13 cellular contexts compared by ENCODE assay signal in the genomic region with DNA sequence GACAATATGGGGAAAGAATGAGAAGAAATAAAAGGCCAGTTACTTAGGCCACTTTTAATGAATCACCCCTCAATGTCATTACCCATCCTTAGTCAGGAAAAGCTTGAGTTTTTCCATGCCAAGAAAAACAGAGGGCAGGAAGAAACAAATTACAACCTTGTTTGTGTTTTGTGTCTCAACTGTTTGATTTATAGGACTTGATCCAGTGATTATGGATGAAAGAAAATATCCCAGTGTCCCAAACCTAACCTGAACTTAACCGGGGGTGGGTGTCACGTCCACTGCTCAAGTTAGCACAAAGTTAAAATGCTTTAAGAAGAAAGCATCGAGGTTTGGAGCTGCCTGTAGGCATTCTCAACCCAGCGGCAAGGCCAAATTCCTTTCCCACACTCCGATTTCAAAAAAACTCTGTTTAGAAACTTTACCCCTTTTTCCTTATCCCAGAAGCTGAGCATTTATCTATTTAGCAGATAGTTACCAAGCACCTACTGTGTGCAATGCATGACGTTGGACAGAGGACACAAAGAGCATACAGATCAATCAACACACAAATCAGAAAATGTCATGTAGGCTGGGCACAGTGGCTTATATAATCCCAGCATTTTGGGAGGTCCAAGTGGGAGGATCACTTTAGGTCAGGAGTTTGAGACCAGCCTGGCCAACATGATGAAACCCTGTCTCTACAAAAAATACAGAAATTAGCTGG. TPM values are rescaled to one million over a fixed set of nuclear protein-coding genes. Genes with fewer than 3 reads are reported as not detected.
DNase-seq lines count a peak whose midpoint lies in the region; ATAC-seq and TF ChIP-seq lines count a peak whose summit lies in the region.
"Had no signal": no experiment of that assay in that cellular context is flagged by ENCODE, and none has a peak within 500 bp of the region (broad histone marks: within the 10 kb centered on the region; RNA-seq: fewer than 3 reads in every experiment).

No MANE protein-coding gene starts in this region.

- H3K36me3 Mint-ChIP-seq in activated CD4-positive, alpha-beta T cell treated with anti-CD3 and anti-CD28 coated beads, Interleukin-2, amount 10 ng/mL, durations not matched to agents 7 days and 5 days (ENCODE audit: low read depth), result no peaks in the 10 kb centered on the region
- H3K36me3 Mint-ChIP-seq in activated naive CD4-positive, alpha-beta T cell treated with anti-CD3 and anti-CD28 coated beads for 36 hours (ENCODE audit: low read depth), result no peaks in the 10 kb centered on the region
- H3K36me3 Mint-ChIP-seq: natural killer cell had no signal

- no peak for ATAC-seq in GM21825 (IDR thresholded peaks at IDR 0.05; ENCODE audit: unreplicated experiment)
- ATAC-seq: natural killer cell had no signal

- no peaks in the 10 kb centered on the region for H3K27me3 Mint-ChIP-seq in activated CD4-positive, alpha-beta T cell treated with anti-CD3 and anti-CD28 coated beads, Interleukin-2, amount 10 ng/mL, durations not matched to agents 7 days and 5 days
- no peaks in the 10 kb centered on the region for H3K27me3 Mint-ChIP-seq in activated naive CD4-positive, alpha-beta T cell treated with anti-CD3 and anti-CD28 coated beads for 36 hours (ENCODE audit: low read depth)

- POLR2A ChIA-PET in activated CD4-positive, alpha-beta T cell treated with anti-CD3 and anti-CD28 coated beads, Interleukin-2, amount 10 ng/mL, durations not matched to agents 7 days and 5 days (lab: Charles Lee), result no interaction called here

- H3K4me1 Mint-ChIP-seq in activated CD4-positive, alpha-beta T cell treated with anti-CD3 and anti-CD28 coated beads, Interleukin-2, amount 10 ng/mL, durations not matched to agents 7 days and 5 days, result peaks cover 26% of the 10 kb centered on the region
- H3K4me1 Mint-ChIP-seq in activated naive CD4-positive, alpha-beta T cell treated with anti-CD3 and anti-CD28 coated beads for 36 hours (ENCODE audit: low read depth), result peaks cover 14% of the 10 kb centered on the region

- no peak for TF ChIP-seq CTCF in GM20000 (IDR thresholded peaks at IDR 0.05; ENCODE audit: extremely low read depth, missing control alignments)

- no peak overlapping the region for H3K4me3 Mint-ChIP-seq in activated CD4-positive, alpha-beta T cell treated with anti-CD3 and anti-CD28 coated beads, Interleukin-2, amount 10 ng/mL, durations not matched to agents 7 days and 5 days
- H3K4me3 Mint-ChIP-seq in activated naive CD4-positive, alpha-beta T cell treated with anti-CD3 and anti-CD28 coated beads for 36 hours, result no peak overlapping the region
- H3K4me3 Mint-ChIP-seq: natural killer cell had no signal

- CTCF ChIA-PET in activated CD4-positive, alpha-beta T cell treated with anti-CD3 and anti-CD28 coated beads, Interleukin-2, amount 10 ng/mL, durations not matched to agents 7 days and 5 days (lab: Charles Lee), result interaction anchor here (0.7 kb wide), 1 partner anchor 14 kb away, joined by 3 read pairs; no protein-coding TSS in a partner anchor
- CTCF ChIA-PET in activated naive CD4-positive, alpha-beta T cell treated with anti-CD3 and anti-CD28 coated beads for 36 hours (lab: Charles Lee), result interaction anchor here (1.1 to 1.2 kb wide), 2 partner anchors 14 to 164 kb away, joined by 3 to 4 read pairs; no protein-coding TSS in a partner anchor

- peaks cover 2% of the 10 kb centered on the region for H3K9me3 Mint-ChIP-seq in activated CD4-positive, alpha-beta T cell treated with anti-CD3 and anti-CD28 coated beads, Interleukin-2, amount 10 ng/mL, durations not matched to agents 7 days and 5 days
- H3K9me3 Mint-ChIP-seq in activated naive CD4-positive, alpha-beta T cell treated with anti-CD3 and anti-CD28 coated beads for 36 hours, result no peaks in the 10 kb centered on the region
- H3K9me3 Mint-ChIP-seq: natural killer cell had no signal

- no peak for DNase-seq in activated CD4-positive, alpha-beta T cell treated with anti-CD3 and anti-CD28 coated beads, Interleukin-2, amount 10 ng/mL, durations not matched to agents 7 days and 5 days
- DNase-seq in activated CD4-positive, alpha-beta T cell treated with anti-CD3 and anti-CD28 coated beads for 48 hours, result no peak
- DNase-seq in amniotic epithelial cell (ENCODE audit: low read depth) (peak; percentile 77), hepatic stellate cell (ENCODE audit: low spot score) (peak; percentile 53), stromal cell of bone marrow (ENCODE audit: low read depth) (peak; percentile 76), GM20000 (ENCODE audit: low spot score) (no peak)
- DNase-seq in activated naive CD4-positive, alpha-beta T cell treated with anti-CD3 and anti-CD28 coated beads for 36 hours, result no peak
- DNase-seq: natural killer cell; NCI-H226; SIG-M5; stimulated activated CD4-positive, alpha-beta T cell treated with anti-CD3 and anti-CD28 coated beads, Interleukin-2, amount 100 ng/mL, for 24 hours had no signal

- H3K27ac Mint-ChIP-seq in activated CD4-positive, alpha-beta T cell treated with anti-CD3 and anti-CD28 coated beads, Interleukin-2, amount 10 ng/mL, durations not matched to agents 7 days and 5 days, result peak overlapping the region; percentile 81
- no peak overlapping the region for H3K27ac Mint-ChIP-seq in activated naive CD4-positive, alpha-beta T cell treated with anti-CD3 and anti-CD28 coated beads for 36 hours

- intact Hi-C loops in activated naive CD4-positive, alpha-beta T cell treated with anti-CD3 and anti-CD28 coated beads for 36 hours (cut with micrococcal nuclease), result no loop called here

RNA-seq across cellular contexts. Expression of a gene that starts 14.0 kb away (rescaled TPM):
- 100 to 1,000 TPM; 157 to 178 TPM for total RNA-seq in activated CD4-positive, alpha-beta T cell treated with anti-CD3 and anti-CD28 coated beads, Interleukin-2, amount 10 ng/mL, durations not matched to agents 7 days and 5 days
- total RNA-seq in activated naive CD4-positive, alpha-beta T cell treated with anti-CD3 and anti-CD28 coated beads for 36 hours, result 100 to 1,000 TPM; 160 to 172 TPM

RNA-seq across cellular contexts. Expression of a gene that starts 24.6 kb away (rescaled TPM):
- 10 to 100 TPM; 41.3 to 53.1 TPM for total RNA-seq in activated CD4-positive, alpha-beta T cell treated with anti-CD3 and anti-CD28 coated beads, Interleukin-2, amount 10 ng/mL, durations not matched to agents 7 days and 5 days
- total RNA-seq in activated naive CD4-positive, alpha-beta T cell treated with anti-CD3 and anti-CD28 coated beads for 36 hours, result 10 to 100 TPM; 38.6 to 40.1 TPM

RNA-seq across cellular contexts. Expression of a gene that starts 58.9 kb away (rescaled TPM):
- total RNA-seq in activated CD4-positive, alpha-beta T cell treated with anti-CD3 and anti-CD28 coated beads, Interleukin-2, amount 10 ng/mL, durations not matched to agents 7 days and 5 days, result 1 to 10 TPM; 1.0 to 1.3 TPM
- total RNA-seq in activated naive CD4-positive, alpha-beta T cell treated with anti-CD3 and anti-CD28 coated beads for 36 hours, result under 1 TPM; 0.86 to 0.88 TPM
- total RNA-seq: cerebellum had no signal

Comparison
In these comparisons a context has a peak if more than half of its experiments do, and no peak if none do; other contexts are left out.
1. DNase-seq: peak in amniotic epithelial cell (single experiment), hepatic stellate cell (single experiment) and stromal cell of bone marrow (single experiment); none in activated CD4-positive, alpha-beta T cell treated with anti-CD3 and anti-CD28 coated beads, Interleukin-2, amount 10 ng/mL, durations not matched to agents 7 days and 5 days (single experiment), activated CD4-positive, alpha-beta T cell treated with anti-CD3 and anti-CD28 coated beads for 48 hours (single experiment), GM20000 (single experiment) and activated naive CD4-positive, alpha-beta T cell treated with anti-CD3 and anti-CD28 coated beads for 36 hours (single experiment).